In the genomic region with DNA sequence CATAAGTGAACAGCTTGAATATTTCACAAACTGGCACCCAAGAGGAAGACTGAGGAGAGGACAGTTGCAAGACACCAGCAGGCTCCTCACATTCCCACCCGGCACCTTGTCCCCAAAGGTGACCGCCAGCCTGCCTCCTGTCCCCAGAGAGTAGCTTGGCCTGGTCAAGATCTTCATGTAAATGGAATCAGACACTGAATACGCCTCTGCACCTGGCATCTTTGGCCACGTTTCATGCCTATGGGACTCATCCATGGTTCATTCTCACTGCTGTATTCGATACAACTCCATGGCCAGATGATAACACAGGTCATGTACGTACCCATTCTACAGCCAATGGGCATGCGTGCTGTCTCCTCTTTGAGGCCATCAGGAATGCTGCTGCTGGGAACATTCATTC, we compare ENCODE assay signal across 26 cellular contexts.
DNase-seq lines count a peak whose midpoint lies in the region; TF ChIP-seq lines count a peak whose summit lies in the region.
"Had no signal": no experiment of that assay in that cellular context is flagged by ENCODE, and none has a peak within 500 bp of the region (broad histone marks: within the 10 kb centered on the region; RNA-seq: fewer than 3 reads in every experiment).

No MANE protein-coding gene starts in this region.

- H3K36me3 ChIP-seq in colonic mucosa (no peaks in the 10 kb centered on the region), muscle layer of colon (ENCODE audit: insufficient read depth, low read length) (no peaks in the 10 kb centered on the region), thyroid gland (no peaks in the 10 kb centered on the region)
- H3K36me3 ChIP-seq: HAP-1, heart left ventricle, neural progenitor cell had no signal

- no peaks in the 10 kb centered on the region for H3K27me3 ChIP-seq in colonic mucosa
- no peaks in the 10 kb centered on the region for H3K27me3 ChIP-seq in muscle layer of colon (ENCODE audit: control insufficient read depth in 1 of 2, insufficient read depth in 2 of 2, low read length in 2 of 2)
- H3K27me3 ChIP-seq in thyroid gland = no peaks in the 10 kb centered on the region
- H3K27me3 ChIP-seq: BLaER1 treated with 17β-estradiol and CSF1 and Interleukin-3, amounts not matched to agents 10 nM and 100 nM; heart left ventricle; neural progenitor cell had no signal

- no peak for DNase-seq in RWPE1 (ENCODE audit: low spot score)
- no peak for DNase-seq in colonic mucosa
- no peak for DNase-seq in thyroid gland
- DNase-seq in OCI-M1 (lab: John Stamatoyannopoulos, UW) = no peak
- no peak for DNase-seq in NCI-H1930 (lab: John Stamatoyannopoulos, UW)
- DNase-seq in NK-92 (lab: John Stamatoyannopoulos, UW; ENCODE audit: unreplicated experiment) = no peak
- DNase-seq: activated CD4-positive, CD25-positive, alpha-beta regulatory T cell treated with anti-CD3 and anti-CD28 coated beads, Interleukin-2, amount 50 U/mL, for 72 hours; activated CD8-positive, alpha-beta T cell treated with anti-CD3 and anti-CD28 coated beads for 36 hours; activated effector memory CD4-positive, alpha-beta T cell treated with Interleukin-2 at 50 U/mL for 16 hours; Caco-2; effector CD4-positive, alpha-beta T cell; GDM1; kidney glomerular epithelial cell; NCI-H1105 treated with DMSO at 0.1 percent for 48 hours; NCI-H2029 treated with DMSO at 0.1 percent for 48 hours; NCI-H526; stimulated activated naive CD8-positive, alpha-beta T cell treated with anti-CD3 and anti-CD28 coated beads, Interleukin-15, amount 100 ng/mL, for 72 hours; T-helper 1 cell; trophoblast cell had no signal

- peak overlapping the region; percentile 59; the same call in 1 of the 2 replicates for H3K27ac ChIP-seq in RWPE1
- peak overlapping the region; percentile 73 for H3K27ac ChIP-seq in colonic mucosa
- H3K27ac ChIP-seq in muscle layer of colon (ENCODE audit: low read depth, low read length) = peak overlapping the region; percentile 73
- peak overlapping the region in 2 of 3 donors; percentile 26 to 74 for H3K27ac ChIP-seq in thyroid gland
- H3K27ac ChIP-seq: BLaER1 treated with 17β-estradiol and CSF1 and Interleukin-3, amounts not matched to agents 10 nM and 100 nM; neural progenitor cell had no signal

- WGBS in thyroid gland, 2 donors = 96 to 97% methylated on average over 7 of the region's 7 CpGs

- POLR2A ChIA-PET in RWPE1 (lab: Yijun Ruan, JAX; ENCODE audit: low non-redundant PET) = no interaction called here

- H3K9ac ChIP-seq in colonic mucosa (ENCODE audit: low read depth in 2 of 2, low read length in 2 of 2) (peak overlapping the region in 1 of 2 donors; percentile 76), muscle layer of colon (ENCODE audit: low read length) (no peak overlapping the region)
- H3K9ac ChIP-seq: BLaER1 treated with 17β-estradiol and CSF1 and Interleukin-3, amounts not matched to agents 10 nM and 100 nM; neural progenitor cell had no signal

- H3K4me1 ChIP-seq in colonic mucosa (peaks cover 42% of the 10 kb centered on the region), muscle layer of colon (ENCODE audit: insufficient read depth, low read length) (peaks cover 79% of the 10 kb centered on the region), thyroid gland (peaks cover 28 to 70% of the 10 kb centered on the region in 2 donors)

- H3K9me3 ChIP-seq in colonic mucosa = no peaks in the 10 kb centered on the region
- no peaks in the 10 kb centered on the region for H3K9me3 ChIP-seq in muscle layer of colon (ENCODE audit: low read length)
- H3K9me3 ChIP-seq in thyroid gland = no peaks in the 10 kb centered on the region
- H3K9me3 ChIP-seq: BLaER1 treated with 17β-estradiol and CSF1 and Interleukin-3, amounts not matched to agents 10 nM and 100 nM; Caco-2; HAP-1; heart left ventricle had no signal

- H3K4me3 ChIP-seq in colonic mucosa (no peak overlapping the region), muscle layer of colon (ENCODE audit: low read depth in 1 of 2, low read length in 2 of 2) (no peak overlapping the region), thyroid gland (replicated peaks in 1 of 3) (no peak overlapping the region)
- H3K4me3 ChIP-seq: BLaER1 treated with 17β-estradiol and CSF1 and Interleukin-3, amounts not matched to agents 10 nM and 100 nM; HAP-1; heart left ventricle; K562; lung; neural progenitor cell had no signal

- CTCF ChIA-PET in RWPE1 (lab: Yijun Ruan, JAX) = no interaction called here

- intact Hi-C loops in colonic mucosa (cut with DNase I) (no loop called here), thyroid gland (cut with DNase I) (no loop called here)

- TF ChIP-seq CTCF in RWPE1 (conservative IDR thresholded peaks at IDR 0.05; ENCODE audit: low read depth) (no peak), colonic mucosa (IDR thresholded peaks at IDR 0.05) (no peak), thyroid gland (IDR thresholded peaks at IDR 0.05) (no peak)

- no peak for TF ChIP-seq POLR2A in thyroid gland (IDR thresholded peaks at IDR 0.05)
